In genomic region chr17:67993153-67993997, GRCh38 we compare ENCODE assay signal across 1 cellular context.
TF ChIP-seq lines count a peak whose summit lies in the region.

No MANE protein-coding gene starts in this region.

TF ChIP-seq in HepG2, 621 proteins besides CTCF, POLR2A, EP300 and RAD21 (continued from another document and continues in another):
- TF ChIP-seq ATF6 (CRISPR knock-in tag; conservative IDR thresholded peaks at IDR 0.05) (no peak), ZNF484 (CRISPR knock-in tag; IDR thresholded peaks at IDR 0.05; ENCODE audit: borderline replicate concordance, low read depth) (no peak), ZNF138 (CRISPR knock-in tag; IDR thresholded peaks at IDR 0.05; ENCODE audit: low read depth) (peak; percentile 84; the same call in 1 of the 2 replicates), ARNT2 (CRISPR knock-in tag; IDR thresholded peaks at IDR 0.05; ENCODE audit: low read depth) (peak; percentile 51; the same call in 1 of the 2 replicates), PLRG1 (conservative IDR thresholded peaks at IDR 0.05) (no peak), NFIB (CRISPR knock-in tag; IDR thresholded peaks at IDR 0.05; ENCODE audit: borderline replicate concordance) (no peak), GLI4 (CRISPR knock-in tag; IDR thresholded peaks at IDR 0.05; ENCODE audit: borderline replicate concordance) (peak; percentile 86; the same call in 1 of the 2 replicates), PRMT3 (CRISPR knock-in tag; IDR thresholded peaks at IDR 0.05; ENCODE audit: borderline replicate concordance, low read depth) (no peak), MED8 (CRISPR knock-in tag; IDR thresholded peaks at IDR 0.05; ENCODE audit: insufficient replicate concordance) (no peak), TCF12 (IDR thresholded peaks at IDR 0.05) (no peak), TCF12 (CRISPR knock-in tag; IDR thresholded peaks at IDR 0.05) (peak; percentile 72; the same call in 1 of the 2 replicates), CEBPG (CRISPR knock-in tag; IDR thresholded peaks at IDR 0.05) (no peak), SCMH1 (CRISPR knock-in tag; IDR thresholded peaks at IDR 0.05; ENCODE audit: borderline replicate concordance) (no peak), ZNF232 (CRISPR knock-in tag; IDR thresholded peaks at IDR 0.05; ENCODE audit: borderline replicate concordance) (no peak), SRF (IDR thresholded peaks at IDR 0.05; ENCODE audit: low read depth, low read length) (no peak), TAF1 (CRISPR knock-in tag; IDR thresholded peaks at IDR 0.05) (peak; percentile 30; the same call in 1 of the 2 replicates), ARHGAP35 (CRISPR knock-in tag; IDR thresholded peaks at IDR 0.05; ENCODE audit: borderline replicate concordance) (peak; percentile 33; the same call in 1 of the 2 replicates), MAFF (IDR thresholded peaks at IDR 0.05; ENCODE audit: low read depth, low read length) (no peak), ZNF124 (CRISPR knock-in tag; IDR thresholded peaks at IDR 0.05) (no peak), ZFP36 (IDR thresholded peaks at IDR 0.05; ENCODE audit: borderline replicate concordance, low read depth, low read length, partially characterized antibody) (no peak), ZNF737 (CRISPR knock-in tag; IDR thresholded peaks at IDR 0.05; ENCODE audit: borderline replicate concordance) (no peak), ZNF224 (CRISPR knock-in tag; IDR thresholded peaks at IDR 0.05) (no peak; the same call in 1 of the 2 replicates), NR2F6 (IDR thresholded peaks at IDR 0.05) (no peak), NR2F6 (CRISPR knock-in tag; IDR thresholded peaks at IDR 0.05) (no peak), YY1 (IDR thresholded peaks at IDR 0.05; ENCODE audit: insufficient read depth, insufficient replicate concordance, low read depth, low read length) (peak; percentile 35), AGO1 (IDR thresholded peaks at IDR 0.05; ENCODE audit: low read depth, low read length, poor library complexity, severe bottlenecking) (peak; percentile 52), HOXA3 (CRISPR knock-in tag; IDR thresholded peaks at IDR 0.05) (peak; percentile 34; the same call in 1 of the 2 replicates), ZNF775 (CRISPR knock-in tag; IDR thresholded peaks at IDR 0.05; ENCODE audit: borderline replicate concordance) (no peak), AKAP8 (CRISPR knock-in tag; IDR thresholded peaks at IDR 0.05) (no peak), RFX3 (CRISPR knock-in tag; IDR thresholded peaks at IDR 0.05) (no peak), RBM22 (optimal IDR thresholded peaks at IDR 0.05; ENCODE audit: low read length) (no peak), KLF15 (CRISPR knock-in tag; IDR thresholded peaks at IDR 0.05; ENCODE audit: borderline replicate concordance) (no peak), KDM1A (CRISPR knock-in tag; IDR thresholded peaks at IDR 0.05) (no peak), DPF2 (CRISPR knock-in tag; IDR thresholded peaks at IDR 0.05; ENCODE audit: borderline replicate concordance, low read depth) (no peak), PCBP1 (IDR thresholded peaks at IDR 0.05; ENCODE audit: borderline replicate concordance, low read depth, low read length) (no peak), TBX2 (CRISPR knock-in tag; IDR thresholded peaks at IDR 0.05; ENCODE audit: borderline replicate concordance) (0 out of 2 replicates have a peak, but pooled peaks have one; percentile 44), ASH2L (IDR thresholded peaks at IDR 0.05; ENCODE audit: insufficient read length, low read depth, low read length) (peak; percentile 50)
- TF ChIP-seq, protein P1, sequence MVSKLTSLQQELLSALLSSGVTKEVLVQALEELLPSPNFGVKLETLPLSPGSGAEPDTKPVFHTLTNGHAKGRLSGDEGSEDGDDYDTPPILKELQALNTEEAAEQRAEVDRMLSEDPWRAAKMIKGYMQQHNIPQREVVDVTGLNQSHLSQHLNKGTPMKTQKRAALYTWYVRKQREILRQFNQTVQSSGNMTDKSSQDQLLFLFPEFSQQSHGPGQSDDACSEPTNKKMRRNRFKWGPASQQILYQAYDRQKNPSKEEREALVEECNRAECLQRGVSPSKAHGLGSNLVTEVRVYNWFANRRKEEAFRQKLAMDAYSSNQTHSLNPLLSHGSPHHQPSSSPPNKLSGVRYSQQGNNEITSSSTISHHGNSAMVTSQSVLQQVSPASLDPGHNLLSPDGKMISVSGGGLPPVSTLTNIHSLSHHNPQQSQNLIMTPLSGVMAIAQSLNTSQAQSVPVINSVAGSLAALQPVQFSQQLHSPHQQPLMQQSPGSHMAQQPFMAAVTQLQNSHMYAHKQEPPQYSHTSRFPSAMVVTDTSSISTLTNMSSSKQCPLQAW (CRISPR knock-in tag; IDR thresholded peaks at IDR 0.05): no peak
- TF ChIP-seq, protein P2, sequence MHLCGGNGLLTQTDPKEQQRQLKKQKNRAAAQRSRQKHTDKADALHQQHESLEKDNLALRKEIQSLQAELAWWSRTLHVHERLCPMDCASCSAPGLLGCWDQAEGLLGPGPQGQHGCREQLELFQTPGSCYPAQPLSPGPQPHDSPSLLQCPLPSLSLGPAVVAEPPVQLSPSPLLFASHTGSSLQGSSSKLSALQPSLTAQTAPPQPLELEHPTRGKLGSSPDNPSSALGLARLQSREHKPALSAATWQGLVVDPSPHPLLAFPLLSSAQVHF (CRISPR knock-in tag; IDR thresholded peaks at IDR 0.05): no peak
- TF ChIP-seq, protein P3, sequence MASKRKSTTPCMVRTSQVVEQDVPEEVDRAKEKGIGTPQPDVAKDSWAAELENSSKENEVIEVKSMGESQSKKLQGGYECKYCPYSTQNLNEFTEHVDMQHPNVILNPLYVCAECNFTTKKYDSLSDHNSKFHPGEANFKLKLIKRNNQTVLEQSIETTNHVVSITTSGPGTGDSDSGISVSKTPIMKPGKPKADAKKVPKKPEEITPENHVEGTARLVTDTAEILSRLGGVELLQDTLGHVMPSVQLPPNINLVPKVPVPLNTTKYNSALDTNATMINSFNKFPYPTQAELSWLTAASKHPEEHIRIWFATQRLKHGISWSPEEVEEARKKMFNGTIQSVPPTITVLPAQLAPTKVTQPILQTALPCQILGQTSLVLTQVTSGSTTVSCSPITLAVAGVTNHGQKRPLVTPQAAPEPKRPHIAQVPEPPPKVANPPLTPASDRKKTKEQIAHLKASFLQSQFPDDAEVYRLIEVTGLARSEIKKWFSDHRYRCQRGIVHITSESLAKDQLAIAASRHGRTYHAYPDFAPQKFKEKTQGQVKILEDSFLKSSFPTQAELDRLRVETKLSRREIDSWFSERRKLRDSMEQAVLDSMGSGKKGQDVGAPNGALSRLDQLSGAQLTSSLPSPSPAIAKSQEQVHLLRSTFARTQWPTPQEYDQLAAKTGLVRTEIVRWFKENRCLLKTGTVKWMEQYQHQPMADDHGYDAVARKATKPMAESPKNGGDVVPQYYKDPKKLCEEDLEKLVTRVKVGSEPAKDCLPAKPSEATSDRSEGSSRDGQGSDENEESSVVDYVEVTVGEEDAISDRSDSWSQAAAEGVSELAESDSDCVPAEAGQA (IDR thresholded peaks at IDR 0.05; ENCODE audit: low read depth): no peak
- TF ChIP-seq, protein P3 (CRISPR knock-in tag; IDR thresholded peaks at IDR 0.05; ENCODE audit: borderline replicate concordance): no peak
- TF ChIP-seq, protein P4, sequence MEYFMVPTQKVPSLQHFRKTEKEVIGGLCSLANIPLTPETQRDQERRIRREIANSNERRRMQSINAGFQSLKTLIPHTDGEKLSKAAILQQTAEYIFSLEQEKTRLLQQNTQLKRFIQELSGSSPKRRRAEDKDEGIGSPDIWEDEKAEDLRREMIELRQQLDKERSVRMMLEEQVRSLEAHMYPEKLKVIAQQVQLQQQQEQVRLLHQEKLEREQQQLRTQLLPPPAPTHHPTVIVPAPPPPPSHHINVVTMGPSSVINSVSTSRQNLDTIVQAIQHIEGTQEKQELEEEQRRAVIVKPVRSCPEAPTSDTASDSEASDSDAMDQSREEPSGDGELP (IDR thresholded peaks at IDR 0.05; ENCODE audit: borderline replicate concordance, low read depth): no peak
- TF ChIP-seq, protein P5, sequence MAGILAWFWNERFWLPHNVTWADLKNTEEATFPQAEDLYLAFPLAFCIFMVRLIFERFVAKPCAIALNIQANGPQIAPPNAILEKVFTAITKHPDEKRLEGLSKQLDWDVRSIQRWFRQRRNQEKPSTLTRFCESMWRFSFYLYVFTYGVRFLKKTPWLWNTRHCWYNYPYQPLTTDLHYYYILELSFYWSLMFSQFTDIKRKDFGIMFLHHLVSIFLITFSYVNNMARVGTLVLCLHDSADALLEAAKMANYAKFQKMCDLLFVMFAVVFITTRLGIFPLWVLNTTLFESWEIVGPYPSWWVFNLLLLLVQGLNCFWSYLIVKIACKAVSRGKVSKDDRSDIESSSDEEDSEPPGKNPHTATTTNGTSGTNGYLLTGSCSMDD (CRISPR knock-in tag; IDR thresholded peaks at IDR 0.05): no peak
- TF ChIP-seq, protein P6, sequence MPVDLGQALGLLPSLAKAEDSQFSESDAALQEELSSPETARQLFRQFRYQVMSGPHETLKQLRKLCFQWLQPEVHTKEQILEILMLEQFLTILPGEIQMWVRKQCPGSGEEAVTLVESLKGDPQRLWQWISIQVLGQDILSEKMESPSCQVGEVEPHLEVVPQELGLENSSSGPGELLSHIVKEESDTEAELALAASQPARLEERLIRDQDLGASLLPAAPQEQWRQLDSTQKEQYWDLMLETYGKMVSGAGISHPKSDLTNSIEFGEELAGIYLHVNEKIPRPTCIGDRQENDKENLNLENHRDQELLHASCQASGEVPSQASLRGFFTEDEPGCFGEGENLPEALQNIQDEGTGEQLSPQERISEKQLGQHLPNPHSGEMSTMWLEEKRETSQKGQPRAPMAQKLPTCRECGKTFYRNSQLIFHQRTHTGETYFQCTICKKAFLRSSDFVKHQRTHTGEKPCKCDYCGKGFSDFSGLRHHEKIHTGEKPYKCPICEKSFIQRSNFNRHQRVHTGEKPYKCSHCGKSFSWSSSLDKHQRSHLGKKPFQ (CRISPR knock-in tag; IDR thresholded peaks at IDR 0.05; ENCODE audit: insufficient replicate concordance): peak; percentile 69
- TF ChIP-seq, protein P7, sequence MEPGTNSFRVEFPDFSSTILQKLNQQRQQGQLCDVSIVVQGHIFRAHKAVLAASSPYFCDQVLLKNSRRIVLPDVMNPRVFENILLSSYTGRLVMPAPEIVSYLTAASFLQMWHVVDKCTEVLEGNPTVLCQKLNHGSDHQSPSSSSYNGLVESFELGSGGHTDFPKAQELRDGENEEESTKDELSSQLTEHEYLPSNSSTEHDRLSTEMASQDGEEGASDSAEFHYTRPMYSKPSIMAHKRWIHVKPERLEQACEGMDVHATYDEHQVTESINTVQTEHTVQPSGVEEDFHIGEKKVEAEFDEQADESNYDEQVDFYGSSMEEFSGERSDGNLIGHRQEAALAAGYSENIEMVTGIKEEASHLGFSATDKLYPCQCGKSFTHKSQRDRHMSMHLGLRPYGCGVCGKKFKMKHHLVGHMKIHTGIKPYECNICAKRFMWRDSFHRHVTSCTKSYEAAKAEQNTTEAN (CRISPR knock-in tag; conservative IDR thresholded peaks at IDR 0.05): no peak
- TF ChIP-seq, protein P8, sequence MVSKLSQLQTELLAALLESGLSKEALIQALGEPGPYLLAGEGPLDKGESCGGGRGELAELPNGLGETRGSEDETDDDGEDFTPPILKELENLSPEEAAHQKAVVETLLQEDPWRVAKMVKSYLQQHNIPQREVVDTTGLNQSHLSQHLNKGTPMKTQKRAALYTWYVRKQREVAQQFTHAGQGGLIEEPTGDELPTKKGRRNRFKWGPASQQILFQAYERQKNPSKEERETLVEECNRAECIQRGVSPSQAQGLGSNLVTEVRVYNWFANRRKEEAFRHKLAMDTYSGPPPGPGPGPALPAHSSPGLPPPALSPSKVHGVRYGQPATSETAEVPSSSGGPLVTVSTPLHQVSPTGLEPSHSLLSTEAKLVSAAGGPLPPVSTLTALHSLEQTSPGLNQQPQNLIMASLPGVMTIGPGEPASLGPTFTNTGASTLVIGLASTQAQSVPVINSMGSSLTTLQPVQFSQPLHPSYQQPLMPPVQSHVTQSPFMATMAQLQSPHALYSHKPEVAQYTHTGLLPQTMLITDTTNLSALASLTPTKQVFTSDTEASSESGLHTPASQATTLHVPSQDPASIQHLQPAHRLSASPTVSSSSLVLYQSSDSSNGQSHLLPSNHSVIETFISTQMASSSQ (IDR thresholded peaks at IDR 0.05; ENCODE audit: low read depth): no peak
- TF ChIP-seq, protein P8 (CRISPR knock-in tag; IDR thresholded peaks at IDR 0.05; ENCODE audit: borderline replicate concordance): peak; percentile 8; the same call in 1 of the 2 replicates
